Comparison of ENCODE assay signal across 19 cellular contexts in genomic region chr1:170537798-170538503, GRCh38. TPM values are rescaled to one million over a fixed set of nuclear protein-coding genes. Genes with fewer than 3 reads are reported as not detected.
DNase-seq lines count a peak whose midpoint lies in the region; ATAC-seq and TF ChIP-seq lines count a peak whose summit lies in the region.
"Had no signal": no experiment of that assay in that cellular context is flagged by ENCODE, and none has a peak within 500 bp of the region (broad histone marks: within the 10 kb centered on the region; RNA-seq: fewer than 3 reads in every experiment).

No MANE protein-coding gene starts in this region.

- no peaks in the 10 kb centered on the region for H3K9me3 ChIP-seq in IMR-90 (ENCODE audit: control insufficient read depth, insufficient read depth, low read length)
- no peaks in the 10 kb centered on the region for H3K9me3 ChIP-seq in mucosa of descending colon
- H3K9me3 ChIP-seq: prostate gland had no signal

- no peak overlapping the region for H2AK9ac ChIP-seq in IMR-90 (replicated peaks; ENCODE audit: low read depth, low read length, poor library complexity)

- peak overlapping the region; percentile 38 for H2BK5ac ChIP-seq in IMR-90 (ENCODE audit: low read depth, low read length, poor library complexity, severe bottlenecking)

- H3K36me3 ChIP-seq in ACC112 (ENCODE audit: insufficient read depth, low read length) (peaks cover 40% of the 10 kb centered on the region), IMR-90 (ENCODE audit: control insufficient read depth, insufficient read depth, low read length) (peaks cover 25% of the 10 kb centered on the region), mucosa of descending colon (ENCODE audit: low read depth) (peaks cover 6% of the 10 kb centered on the region)
- H3K36me3 ChIP-seq: prostate gland had no signal

- peak; percentile 73 for DNase-seq in IMR-90
- DNase-seq in cardiac fibroblast (ENCODE audit: low read depth in 2 of 2) = peak; percentile 73 to 85
- no peak for DNase-seq in left lobe of liver (ENCODE audit: low spot score)
- no peak for DNase-seq in NCI-H446 (lab: John Stamatoyannopoulos, UW)
- no peak for DNase-seq in mucosa of descending colon
- no peak for DNase-seq in effector CD8-positive, alpha-beta T cell (lab: John Stamatoyannopoulos, UW)
- DNase-seq: activated CD8-positive, alpha-beta memory T cell treated with anti-CD3 and anti-CD28 coated beads, Interleukin-2, amount 50 U/mL, for 4 hours; amygdala; DND-41; effector memory CD8-positive, alpha-beta T cell; midbrain; NCI-H1417 treated with DMSO at 0.1 percent for 48 hours; NCI-H524; stimulated activated CD4-positive, alpha-beta T cell treated with anti-CD3 and anti-CD28 coated beads, Interleukin-4, amount 100 ng/mL, for 24 hours; stimulated activated naive CD4-positive, alpha-beta T cell had no signal

- H2BK120ac ChIP-seq in IMR-90 (ENCODE audit: low read depth, low read length) = no peak overlapping the region

- no TSS peak for BruUV-seq in IMR-90 (replicated peaks; lab: Mats Ljungman, UMichigan)

- no peak overlapping the region for H4K91ac ChIP-seq in IMR-90 (ENCODE audit: insufficient read depth, low read depth, low read length)

- H2AFZ ChIP-seq in ACC112 (ENCODE audit: low read length, unreplicated experiment) (no peak overlapping the region), IMR-90 (replicated peaks; ENCODE audit: low read length, poor library complexity) (no peak overlapping the region)

- no peak for TF ChIP-seq CTCF in IMR-90 (conservative IDR thresholded peaks at IDR 0.05; ENCODE audit: low read depth, low read length)
- TF ChIP-seq CTCF in cardiac fibroblast (IDR thresholded peaks at IDR 0.05; ENCODE audit: low read depth, low read length) = no peak
- TF ChIP-seq CTCF in mucosa of descending colon (IDR thresholded peaks at IDR 0.05) = no peak

- no peaks in the 10 kb centered on the region for H3K27me3 ChIP-seq in ACC112 (ENCODE audit: insufficient read depth, low read length)
- no peaks in the 10 kb centered on the region for H3K27me3 ChIP-seq in IMR-90 (ENCODE audit: control insufficient read depth, insufficient read depth, low read length)

- H3K56ac ChIP-seq in IMR-90 (ENCODE audit: extremely low read depth, insufficient read depth, low read length) = no peak overlapping the region

- POLR2A ChIA-PET in IMR-90 (lab: Charles Lee; ENCODE audit: unreplicated experiment) = no interaction called here

- no peak overlapping the region for H4K5ac ChIP-seq in IMR-90 (ENCODE audit: low read depth, low read length)

- CTCF ChIA-PET in IMR-90 (lab: Yijun Ruan, JAX) = no interaction called here

- H4K8ac ChIP-seq in IMR-90 (ENCODE audit: low read depth in 2 of 2, low read length in 2 of 2) = no peak overlapping the region

- H2BK20ac ChIP-seq in IMR-90 (ENCODE audit: low read depth, low read length) = no peak overlapping the region

- no peak overlapping the region; the same call in 1 of the 2 replicates for H3K9ac ChIP-seq in IMR-90 (ENCODE audit: low read depth, low read length)

- H3K79me1 ChIP-seq in IMR-90 (ENCODE audit: low read depth in 1 of 2, low read length in 2 of 2) = peaks cover 26 to 41% of the 10 kb centered on the region in 2 experiments

- H3K4me3 ChIP-seq in ACC112 (ENCODE audit: low read depth, low read length) (peak overlapping the region; percentile 20; the same call in 1 of the 2 replicates), IMR-90 (ENCODE audit: insufficient read depth, low read depth, low read length) (no peak overlapping the region), cardiac fibroblast (replicated peaks in 1 of 2; ENCODE audit: low read depth in 2 of 2, low read length in 2 of 2) (no peak overlapping the region), mucosa of descending colon (no peak overlapping the region)
- H3K4me3 ChIP-seq: prostate gland, SK-N-MC had no signal

- H3K18ac ChIP-seq in IMR-90 (ENCODE audit: low read depth, low read length) = no peak overlapping the region

- TF ChIP-seq POLR2A in IMR-90 (IDR thresholded peaks at IDR 0.05; ENCODE audit: low read depth, low read length) = no peak

- no peak overlapping the region for H2AK5ac ChIP-seq in IMR-90 (ENCODE audit: low read depth, low read length)

- H3K14ac ChIP-seq in IMR-90 (replicated peaks; ENCODE audit: low read depth, low read length) = no peak overlapping the region

- TF ChIP-seq RAD21 in IMR-90 (IDR thresholded peaks at IDR 0.05; ENCODE audit: low read length) = no peak

- peaks cover 56% of the 10 kb centered on the region for H3K79me2 ChIP-seq in ACC112 (ENCODE audit: control insufficient read depth, insufficient read depth, low read length, unreplicated experiment)

- dilution Hi-C loops in IMR-90 (cut with HindIII; ENCODE audit: low sequenced_read_pairs, unreplicated experiment) = no loop called here

- peaks cover 37% of the 10 kb centered on the region for H3K4me1 ChIP-seq in ACC112 (ENCODE audit: control insufficient read depth, insufficient read depth, low read length, unreplicated experiment)
- H3K4me1 ChIP-seq in IMR-90 (ENCODE audit: control insufficient read depth, insufficient read depth, low read length) = peaks cover 2% of the 10 kb centered on the region; the same call in 1 of the 2 replicates
- peaks cover 11% of the 10 kb centered on the region for H3K4me1 ChIP-seq in mucosa of descending colon (ENCODE audit: low read depth)
- H3K4me1 ChIP-seq: prostate gland had no signal

- H3K4me2 ChIP-seq in IMR-90 (ENCODE audit: low read depth, low read length) = peak overlapping the region; percentile 74

- ATAC-seq in IMR-90 (ENCODE audit: low read depth) (0 out of 2 replicates have a peak, but pooled peaks have one; percentile 51), left lobe of liver (peak; percentile 81), GM19455 (IDR thresholded peaks at IDR 0.05; ENCODE audit: unreplicated experiment) (no peak), mucosa of descending colon (no peak)
- ATAC-seq: effector memory CD8-positive, alpha-beta T cell had no signal

- in situ Hi-C loops in IMR-90 (cut with MboI; ENCODE audit: low sequenced_read_pairs) = loop anchor here (10.0 kb wide), 1 partner anchor 127 kb away; the partner anchor contains the start of gene PRRX1

- H3K4ac ChIP-seq in IMR-90 (ENCODE audit: low read depth, low read length) = no peak overlapping the region

- no peak overlapping the region for H3K23ac ChIP-seq in IMR-90 (ENCODE audit: low read depth, low read length)

- peak overlapping the region; percentile 80 for H3K27ac ChIP-seq in ACC112 (ENCODE audit: low read depth, low read length)
- H3K27ac ChIP-seq in IMR-90 (ENCODE audit: insufficient read depth, low read length) = no peak overlapping the region
- H3K27ac ChIP-seq: prostate gland, SK-N-MC had no signal

- intact Hi-C loops in IMR-90 (cut with micrococcal nuclease) (loop anchor here (10.0 kb wide), 2 partner anchors 323 to 687 kb away; no protein-coding TSS in a partner anchor), mucosa of descending colon (cut with DNase I, micrococcal nuclease) (no loop called here)

- peaks cover 5% of the 10 kb centered on the region; the same call in 1 of the 2 replicates for H3K9me1 ChIP-seq in IMR-90 (ENCODE audit: insufficient read depth, low read length)

- H4K20me1 ChIP-seq in IMR-90 (ENCODE audit: insufficient read depth, low read length) = no peaks in the 10 kb centered on the region

- no peak overlapping the region for H2BK15ac ChIP-seq in IMR-90 (ENCODE audit: low read depth, low read length)

TF ChIP-seq in IMR-90, 13 proteins besides CTCF, POLR2A, EP300 and RAD21:
- TF ChIP-seq RCOR1 (IDR thresholded peaks at IDR 0.05; ENCODE audit: insufficient replicate concordance, low read length) (no peak), SMC3 (IDR thresholded peaks at IDR 0.05; ENCODE audit: low read depth, low read length) (no peak), USF2 (IDR thresholded peaks at IDR 0.05; ENCODE audit: low read depth, low read length) (no peak), RFX5 (IDR thresholded peaks at IDR 0.05; ENCODE audit: low read depth, low read length) (no peak), CEBPB (IDR thresholded peaks at IDR 0.05; ENCODE audit: low read depth, low read length) (0 out of 2 replicates have a peak, but pooled peaks have one; percentile 6), FOS (IDR thresholded peaks at IDR 0.05; ENCODE audit: low read depth, low read length) (0 out of 2 replicates have a peak, but pooled peaks have one; percentile 15)

RNA-seq across cellular contexts. Expression of gene GORAB, which starts 6.0 kb away (rescaled TPM):
- total RNA-seq in IMR-90 (2012; rRNA removed) (11.3 and 17.2 TPM in 2 replicates), left lobe of liver (3.4 TPM), mucosa of descending colon (10 to 100 TPM; 18.0 to 26.9 (median 20.7) TPM)
- 11.0 and 14.0 TPM in 2 replicates for polyA plus RNA-seq in IMR-90 (2012; rRNA removed)
- 1.2 and 1.7 TPM in 2 replicates for polyA plus RNA-seq in IMR-90 (2012; cell fraction: cytosol; rRNA removed)
- 4.9 and 81.0 TPM in 2 replicates for polyA plus RNA-seq in IMR-90 (2012; cell fraction: nucleus; rRNA removed; ENCODE audit: low replicate concordance)

Comparison
In these comparisons a context has a peak if more than half of its experiments do, and no peak if none do; other contexts are left out.
1. ATAC-seq: peak in IMR-90 (single experiment) and left lobe of liver (single experiment); none in GM19455 (single experiment) and mucosa of descending colon (single experiment).
2. DNase-seq: peak in IMR-90 (single experiment) and cardiac fibroblast (2 of 2); none in left lobe of liver (single experiment), NCI-H446 (0 of 2), mucosa of descending colon (0 of 3) and effector CD8-positive, alpha-beta T cell (single experiment).